ENCODE assay signal across 11 cellular contexts in genomic region chr16:3822366-3823045, GRCh38. TPM values are rescaled to one million over a fixed set of nuclear protein-coding genes. Genes with fewer than 3 reads are reported as not detected.
DNase-seq lines count a peak whose midpoint lies in the region; ATAC-seq and TF ChIP-seq lines count a peak whose summit lies in the region.
"Had no signal": no experiment of that assay in that cellular context is flagged by ENCODE, and none has a peak within 500 bp of the region (broad histone marks: within the 10 kb centered on the region; RNA-seq: fewer than 3 reads in every experiment).

No MANE protein-coding gene starts in this region.

- DNase-seq in activated naive CD4-positive, alpha-beta T cell treated with Interleukin-2 at 50 U/mL for 16 hours, result no peak
- no peak for DNase-seq in left ventricle myocardium superior
- DNase-seq in upper lobe of right lung, result no peak
- no peak for DNase-seq in GDM1 (lab: John Stamatoyannopoulos, UW)
- no peak for DNase-seq in NCI-H1436 treated with DMSO at 0.1 percent for 48 hours (lab: John Stamatoyannopoulos, UW)
- DNase-seq: SK-N-SH had no signal

- TF ChIP-seq CTCF in upper lobe of right lung (IDR thresholded peaks at IDR 0.05), result no peak

- peaks cover 2% of the 10 kb centered on the region for H3K36me3 Mint-ChIP-seq in activated naive CD4-positive, alpha-beta T cell treated with anti-CD3 and anti-CD28 coated beads, Interleukin-2, amount 50 U/mL, for 24 hours
- peaks cover 9% of the 10 kb centered on the region for H3K36me3 Mint-ChIP-seq in activated T-helper 17 cell treated with anti-CD3 and anti-CD28 coated beads, Interleukin-2, amount 50 U/mL, for 72 hours (ENCODE audit: low read depth)

- H3K27me3 Mint-ChIP-seq in activated naive CD4-positive, alpha-beta T cell treated with anti-CD3 and anti-CD28 coated beads, Interleukin-2, amount 50 U/mL, for 24 hours, result no peaks in the 10 kb centered on the region
- no peaks in the 10 kb centered on the region for H3K27me3 Mint-ChIP-seq in activated T-helper 17 cell treated with anti-CD3 and anti-CD28 coated beads, Interleukin-2, amount 50 U/mL, for 72 hours

- intact Hi-C loops in left ventricle myocardium superior (cut with micrococcal nuclease) (no loop called here), upper lobe of right lung (cut with DNase I) (no loop called here)

- H3K4me1 Mint-ChIP-seq in activated naive CD4-positive, alpha-beta T cell treated with anti-CD3 and anti-CD28 coated beads, Interleukin-2, amount 50 U/mL, for 24 hours, result peaks cover 100% of the 10 kb centered on the region
- peaks cover 75% of the 10 kb centered on the region for H3K4me1 Mint-ChIP-seq in activated T-helper 17 cell treated with anti-CD3 and anti-CD28 coated beads, Interleukin-2, amount 50 U/mL, for 72 hours

- H3K36me3 ChIP-seq in upper lobe of right lung, result no peaks in the 10 kb centered on the region

- peak; percentile 55 for ATAC-seq in activated T-helper 17 cell treated with anti-CD3 and anti-CD28 coated beads, Interleukin-2, amount 50 U/mL, for 72 hours (replicated peaks)
- ATAC-seq in left ventricle myocardium superior (peak; percentile 45), upper lobe of right lung (peak; percentile 61), GM21528 (IDR thresholded peaks at IDR 0.05; ENCODE audit: low FRiP score, unreplicated experiment) (no peak)

- H3K4me3 ChIP-seq in upper lobe of right lung, result no peak overlapping the region
- H3K4me3 ChIP-seq: coronary artery had no signal

- H3K27ac Mint-ChIP-seq in activated naive CD4-positive, alpha-beta T cell treated with anti-CD3 and anti-CD28 coated beads, Interleukin-2, amount 50 U/mL, for 24 hours, result peak overlapping the region; percentile 80
- peak overlapping the region; percentile 77 for H3K27ac Mint-ChIP-seq in activated T-helper 17 cell treated with anti-CD3 and anti-CD28 coated beads, Interleukin-2, amount 50 U/mL, for 72 hours

- no peak overlapping the region for H3K27ac ChIP-seq in upper lobe of right lung
- H3K27ac ChIP-seq: C4-2B, coronary artery had no signal

- no peaks in the 10 kb centered on the region for H3K9me3 ChIP-seq in upper lobe of right lung
- H3K9me3 ChIP-seq: SK-N-SH had no signal

- H3K27me3 ChIP-seq in upper lobe of right lung, result no peaks in the 10 kb centered on the region

- peak overlapping the region; percentile 65 for H3K4me3 Mint-ChIP-seq in activated naive CD4-positive, alpha-beta T cell treated with anti-CD3 and anti-CD28 coated beads, Interleukin-2, amount 50 U/mL, for 24 hours
- H3K4me3 Mint-ChIP-seq in activated T-helper 17 cell treated with anti-CD3 and anti-CD28 coated beads, Interleukin-2, amount 50 U/mL, for 72 hours, result peak overlapping the region; percentile 64

- no peaks in the 10 kb centered on the region for H3K9me3 Mint-ChIP-seq in activated naive CD4-positive, alpha-beta T cell treated with anti-CD3 and anti-CD28 coated beads, Interleukin-2, amount 50 U/mL, for 24 hours
- no peaks in the 10 kb centered on the region for H3K9me3 Mint-ChIP-seq in activated T-helper 17 cell treated with anti-CD3 and anti-CD28 coated beads, Interleukin-2, amount 50 U/mL, for 72 hours

- peaks cover 62% of the 10 kb centered on the region for H3K4me1 ChIP-seq in upper lobe of right lung

RNA-seq across cellular contexts. Expression of gene CREBBP, which starts 58.0 kb away (rescaled TPM):
- total RNA-seq in activated T-helper 17 cell treated with anti-CD3 and anti-CD28 coated beads, Interleukin-2, amount 50 U/mL, for 72 hours, result 10 to 100 TPM; 55.7 to 58.2 TPM
- 40.6 TPM for total RNA-seq in left ventricle myocardium superior
- 72.8 TPM for total RNA-seq in upper lobe of right lung
